ENCODE assay signal across 1 cellular context in the genomic region with DNA sequence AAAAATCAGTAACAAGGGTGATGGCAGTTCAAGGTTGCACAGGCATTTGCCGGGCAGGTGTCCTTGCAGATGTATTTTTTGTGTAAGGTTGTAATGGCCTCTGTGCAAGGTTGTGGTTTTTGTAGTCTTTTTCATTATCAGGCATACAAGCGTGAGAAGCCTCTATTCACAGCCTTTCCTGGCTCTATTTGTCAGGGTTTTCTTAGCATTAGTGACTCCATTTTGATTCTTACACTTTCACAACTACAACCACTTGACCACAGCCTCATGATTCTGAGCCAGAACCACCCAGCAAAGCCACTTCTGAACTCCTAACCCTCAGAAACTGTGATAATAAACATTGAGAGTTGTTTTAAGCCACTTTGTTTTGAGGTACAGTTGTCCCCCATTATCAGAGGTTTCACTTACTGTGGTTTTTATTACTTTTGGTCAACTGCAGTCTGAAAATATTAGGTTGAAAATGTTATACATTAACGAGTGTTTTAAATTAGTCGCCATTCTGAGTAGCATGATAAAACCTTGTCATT.
TF ChIP-seq lines count a peak whose summit lies in the region.

No MANE protein-coding gene starts in this region.

TF ChIP-seq in GM12878, 131 proteins besides CTCF, POLR2A, EP300 and RAD21 (continued from another document and continues in another):
- TF ChIP-seq, protein P1, sequence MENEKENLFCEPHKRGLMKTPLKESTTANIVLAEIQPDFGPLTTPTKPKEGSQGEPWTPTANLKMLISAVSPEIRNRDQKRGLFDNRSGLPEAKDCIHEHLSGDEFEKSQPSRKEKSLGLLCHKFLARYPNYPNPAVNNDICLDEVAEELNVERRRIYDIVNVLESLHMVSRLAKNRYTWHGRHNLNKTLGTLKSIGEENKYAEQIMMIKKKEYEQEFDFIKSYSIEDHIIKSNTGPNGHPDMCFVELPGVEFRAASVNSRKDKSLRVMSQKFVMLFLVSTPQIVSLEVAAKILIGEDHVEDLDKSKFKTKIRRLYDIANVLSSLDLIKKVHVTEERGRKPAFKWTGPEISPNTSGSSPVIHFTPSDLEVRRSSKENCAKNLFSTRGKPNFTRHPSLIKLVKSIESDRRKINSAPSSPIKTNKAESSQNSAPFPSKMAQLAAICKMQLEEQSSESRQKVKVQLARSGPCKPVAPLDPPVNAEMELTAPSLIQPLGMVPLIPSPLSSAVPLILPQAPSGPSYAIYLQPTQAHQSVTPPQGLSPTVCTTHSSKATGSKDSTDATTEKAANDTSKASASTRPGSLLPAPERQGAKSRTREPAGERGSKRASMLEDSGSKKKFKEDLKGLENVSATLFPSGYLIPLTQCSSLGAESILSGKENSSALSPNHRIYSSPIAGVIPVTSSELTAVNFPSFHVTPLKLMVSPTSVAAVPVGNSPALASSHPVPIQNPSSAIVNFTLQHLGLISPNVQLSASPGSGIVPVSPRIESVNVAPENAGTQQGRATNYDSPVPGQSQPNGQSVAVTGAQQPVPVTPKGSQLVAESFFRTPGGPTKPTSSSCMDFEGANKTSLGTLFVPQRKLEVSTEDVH (IDR thresholded peaks at IDR 0.05; ENCODE audit: low read depth, partially characterized antibody): no peak
- TF ChIP-seq BCLAF1 (IDR thresholded peaks at IDR 0.05) (no peak), CBX3 (IDR thresholded peaks at IDR 0.05; ENCODE audit: borderline replicate concordance, low read depth) (no peak), BMI1 (IDR thresholded peaks at IDR 0.05; ENCODE audit: borderline replicate concordance) (no peak), SMARCA5 (IDR thresholded peaks at IDR 0.05) (no peak), ZNF592 (IDR thresholded peaks at IDR 0.05) (peak; percentile 99), EZH2 (IDR thresholded peaks at IDR 0.05; ENCODE audit: borderline replicate concordance, control insufficient read depth, low read depth, low read length) (no peak), PRDM15 (CRISPR knock-in tag; IDR thresholded peaks at IDR 0.05) (peak; percentile 59; the same call in 1 of the 2 replicates), NBN (IDR thresholded peaks at IDR 0.05) (0 out of 2 replicates have a peak, but pooled peaks have one; percentile 20), IKZF2 (IDR thresholded peaks at IDR 0.05) (no peak; a peak in 2 of 4 replicates), RCOR1 (conservative IDR thresholded peaks at IDR 0.05; ENCODE audit: low read depth, low read length) (no peak), NR2F1 (conservative IDR thresholded peaks at IDR 0.05) (0 out of 2 replicates have a peak, but pooled peaks have one; percentile 29), ZNF687 (IDR thresholded peaks at IDR 0.05) (peak; percentile 100), BHLHE40 (IDR thresholded peaks at IDR 0.05; ENCODE audit: borderline replicate concordance in 1 of 2, low read depth in 2 of 2, low read length in 1 of 2) (peak in 1 of 2 experiments; percentile 34; a peak in 1 of 4 replicates), BCL11A (IDR thresholded peaks at IDR 0.05; ENCODE audit: low read depth, low read length) (peak; percentile 15; the same call in 1 of the 2 replicates), ATF7 (IDR thresholded peaks at IDR 0.05; ENCODE audit: low read depth) (no peak), SMC3 (IDR thresholded peaks at IDR 0.05; ENCODE audit: borderline replicate concordance, low read length) (no peak), MTA2 (IDR thresholded peaks at IDR 0.05; ENCODE audit: low read depth) (peak; percentile 88), MLLT1 (IDR thresholded peaks at IDR 0.05) (0 out of 2 replicates have a peak, but pooled peaks have one; percentile 31), MEF2A (IDR thresholded peaks at IDR 0.05; ENCODE audit: insufficient read depth, low read depth, low read length) (no peak), USF1 (IDR thresholded peaks at IDR 0.05; ENCODE audit: borderline replicate concordance, extremely low read length, insufficient read depth, low read depth, low read length) (no peak)
- TF ChIP-seq, protein P2, sequence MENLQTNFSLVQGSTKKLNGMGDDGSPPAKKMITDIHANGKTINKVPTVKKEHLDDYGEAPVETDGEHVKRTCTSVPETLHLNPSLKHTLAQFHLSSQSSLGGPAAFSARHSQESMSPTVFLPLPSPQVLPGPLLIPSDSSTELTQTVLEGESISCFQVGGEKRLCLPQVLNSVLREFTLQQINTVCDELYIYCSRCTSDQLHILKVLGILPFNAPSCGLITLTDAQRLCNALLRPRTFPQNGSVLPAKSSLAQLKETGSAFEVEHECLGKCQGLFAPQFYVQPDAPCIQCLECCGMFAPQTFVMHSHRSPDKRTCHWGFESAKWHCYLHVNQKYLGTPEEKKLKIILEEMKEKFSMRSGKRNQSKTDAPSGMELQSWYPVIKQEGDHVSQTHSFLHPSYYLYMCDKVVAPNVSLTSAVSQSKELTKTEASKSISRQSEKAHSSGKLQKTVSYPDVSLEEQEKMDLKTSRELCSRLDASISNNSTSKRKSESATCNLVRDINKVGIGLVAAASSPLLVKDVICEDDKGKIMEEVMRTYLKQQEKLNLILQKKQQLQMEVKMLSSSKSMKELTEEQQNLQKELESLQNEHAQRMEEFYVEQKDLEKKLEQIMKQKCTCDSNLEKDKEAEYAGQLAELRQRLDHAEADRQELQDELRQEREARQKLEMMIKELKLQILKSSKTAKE (IDR thresholded peaks at IDR 0.05; ENCODE audit: low read depth, poor library complexity, severe bottlenecking): peak; percentile 69
- TF ChIP-seq, protein P3, sequence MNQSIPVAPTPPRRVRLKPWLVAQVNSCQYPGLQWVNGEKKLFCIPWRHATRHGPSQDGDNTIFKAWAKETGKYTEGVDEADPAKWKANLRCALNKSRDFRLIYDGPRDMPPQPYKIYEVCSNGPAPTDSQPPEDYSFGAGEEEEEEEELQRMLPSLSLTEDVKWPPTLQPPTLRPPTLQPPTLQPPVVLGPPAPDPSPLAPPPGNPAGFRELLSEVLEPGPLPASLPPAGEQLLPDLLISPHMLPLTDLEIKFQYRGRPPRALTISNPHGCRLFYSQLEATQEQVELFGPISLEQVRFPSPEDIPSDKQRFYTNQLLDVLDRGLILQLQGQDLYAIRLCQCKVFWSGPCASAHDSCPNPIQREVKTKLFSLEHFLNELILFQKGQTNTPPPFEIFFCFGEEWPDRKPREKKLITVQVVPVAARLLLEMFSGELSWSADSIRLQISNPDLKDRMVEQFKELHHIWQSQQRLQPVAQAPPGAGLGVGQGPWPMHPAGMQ (IDR thresholded peaks at IDR 0.05; ENCODE audit: borderline replicate concordance): no peak
